Comparison of ENCODE assay signal across 17 cellular contexts in genomic region chr3:53837331-53837730, GRCh38. TPM values are rescaled to one million over a fixed set of nuclear protein-coding genes. Genes with fewer than 3 reads are reported as not detected.
"Had no signal": no experiment of that assay in that cellular context is flagged by ENCODE, and none has a peak within 500 bp of the region (broad histone marks: within the 10 kb centered on the region; RNA-seq: fewer than 3 reads in every experiment).

No MANE protein-coding gene starts in this region.

- H3K9me3 Mint-ChIP-seq: activated naive CD4-positive, alpha-beta T cell treated with anti-CD3 and anti-CD28 coated beads, Interleukin-2, amount 10 ng/mL, durations not matched to agents 7 days and 5 days; mesothelial cell of epicardium; neural progenitor cell; stimulated activated naive B cell treated with anti-CD40 and anti-IgM and Interleukin-4, amounts not matched to agents 10 μg/mL and 1 μg/mL and 100 μg/mL, for 72 hours had no signal

- H3K36me3 Mint-ChIP-seq: activated naive CD4-positive, alpha-beta T cell treated with anti-CD3 and anti-CD28 coated beads, Interleukin-2, amount 10 ng/mL, durations not matched to agents 7 days and 5 days; mesothelial cell of epicardium; neural progenitor cell had no signal

- H3K27me3 ChIP-seq: adrenal gland, cardiac muscle cell, esophagus squamous epithelium, neural progenitor cell, ovary, tibial nerve had no signal

- H3K4me1 ChIP-seq: adrenal gland, esophagus squamous epithelium, neural progenitor cell, tibial nerve had no signal

- H3K36me3 ChIP-seq: adrenal gland, cardiac muscle cell, esophagus squamous epithelium, neural progenitor cell, ovary had no signal

- H3K4me1 Mint-ChIP-seq: activated naive CD4-positive, alpha-beta T cell treated with anti-CD3 and anti-CD28 coated beads, Interleukin-2, amount 10 ng/mL, durations not matched to agents 7 days and 5 days had no signal

- H3K27ac Mint-ChIP-seq: activated naive CD4-positive, alpha-beta T cell treated with anti-CD3 and anti-CD28 coated beads, Interleukin-2, amount 10 ng/mL, durations not matched to agents 7 days and 5 days; mesothelial cell of epicardium; neural progenitor cell; stimulated activated naive B cell treated with anti-CD40 and anti-IgM and Interleukin-4, amounts not matched to agents 10 μg/mL and 1 μg/mL and 100 μg/mL, for 72 hours had no signal

- DNase-seq: activated CD4-positive, alpha-beta T cell treated with anti-CD3 and anti-CD28 coated beads for 1 hour; activated naive CD4-positive, alpha-beta T cell treated with anti-CD3 and anti-CD28 coated beads, Interleukin-2, amount 10 ng/mL, durations not matched to agents 7 days and 5 days; esophagus squamous epithelium; hippocampal formation; kidney; left ventricle myocardium superior; stimulated activated CD4-positive, alpha-beta T cell treated with anti-CD3 and anti-CD28 coated beads, Interleukin-2, amount 100 ng/mL, for 48 hours; stimulated activated naive B cell treated with anti-CD40 and anti-IgM and Interleukin-4, amounts not matched to agents 10 μg/mL and 1 μg/mL and 100 μg/mL, for 72 hours; substantia nigra had no signal

- H3K9me3 ChIP-seq: adrenal gland, esophagus squamous epithelium, ovary, tibial nerve had no signal

- H3K4me3 ChIP-seq: adrenal gland, cardiac muscle cell, esophagus squamous epithelium, neural progenitor cell, ovary, tibial nerve had no signal

- ATAC-seq: left ventricle myocardium superior; stimulated activated naive B cell treated with anti-CD40 and anti-IgM and Interleukin-4, amounts not matched to agents 10 μg/mL and 1 μg/mL and 100 μg/mL, for 72 hours had no signal

- H3K4me3 Mint-ChIP-seq: activated naive CD4-positive, alpha-beta T cell treated with anti-CD3 and anti-CD28 coated beads, Interleukin-2, amount 10 ng/mL, durations not matched to agents 7 days and 5 days; mesothelial cell of epicardium; neural progenitor cell; stimulated activated naive B cell treated with anti-CD40 and anti-IgM and Interleukin-4, amounts not matched to agents 10 μg/mL and 1 μg/mL and 100 μg/mL, for 72 hours had no signal

- H3K27ac ChIP-seq: adrenal gland, cardiac muscle cell, esophagus squamous epithelium, neural progenitor cell, ovary, tibial nerve had no signal

RNA-seq across cellular contexts. Expression of gene IL17RB, which starts 9.0 kb away (rescaled TPM):
- total RNA-seq: endothelial cell of umbilical vein, SK-MEL-5 had no signal
